Comparison of ENCODE assay signal across 8 cellular contexts in genomic region chr6:149923327-149923986, GRCh38. TPM values are rescaled to one million over a fixed set of nuclear protein-coding genes. Genes with fewer than 3 reads are reported as not detected.
DNase-seq lines count a peak whose midpoint lies in the region; TF ChIP-seq lines count a peak whose summit lies in the region.

No MANE protein-coding gene starts in this region.

- H3K27ac Mint-ChIP-seq in CD14-positive monocyte: peak overlapping the region in 3 of 7 donors; percentile 40 to 59 (median 40)

- WGBS in esophagus muscularis mucosa: 27% methylated on average over 33 of the region's 33 CpGs

- H2AFZ ChIP-seq in osteoblast (ENCODE audit: low read length): peak overlapping the region; percentile 63

- H3K27me3 ChIP-seq in esophagus muscularis mucosa: peaks cover 0 to 16% (median 0%) of the 10 kb centered on the region in 4 donors
- H3K27me3 ChIP-seq in osteoblast (ENCODE audit: insufficient read depth, low read length): no peaks in the 10 kb centered on the region

- H3K9me3 ChIP-seq in esophagus muscularis mucosa (no peaks in the 10 kb centered on the region), osteoblast (ENCODE audit: low read depth, low read length) (no peaks in the 10 kb centered on the region)

- H3K27me3 Mint-ChIP-seq in CD14-positive monocyte (ENCODE audit: low read depth in 3 of 3): peaks cover 69 to 82% (median 74%) of the 10 kb centered on the region in 3 donors

- POLR2A ChIA-PET in RWPE1 (lab: Yijun Ruan, JAX; ENCODE audit: low non-redundant PET): no interaction called here

- H3K36me3 ChIP-seq in esophagus muscularis mucosa (no peaks in the 10 kb centered on the region), osteoblast (ENCODE audit: insufficient read depth, low read length) (no peaks in the 10 kb centered on the region)

- intact Hi-C loops in CD14-positive monocyte (cut with micrococcal nuclease) (loop anchor here in 1 of 2 donors (5.0 to 10.0 kb wide), 2 partner anchors 86 to 199 kb away; no protein-coding TSS in a partner anchor), esophagus muscularis mucosa (cut with DNase I) (no loop called here)

- no peak for TF ChIP-seq POLR2A in esophagus muscularis mucosa (IDR thresholded peaks at IDR 0.05; ENCODE audit: low read depth)

- peak overlapping the region; percentile 54 to 61 (median 56) for H3K4me3 ChIP-seq in esophagus muscularis mucosa
- peak overlapping the region; percentile 70 for H3K4me3 ChIP-seq in osteoblast (ENCODE audit: insufficient read depth, low read length)

- H3K79me2 ChIP-seq in osteoblast (ENCODE audit: insufficient read depth, low read length): no peaks in the 10 kb centered on the region

- H3K27ac ChIP-seq in RWPE1 (peak overlapping the region; percentile 74), esophagus muscularis mucosa (replicated peaks in 1 of 4) (peak overlapping the region in 1 of 4 donors; percentile 15), osteoblast (ENCODE audit: low read depth, low read length) (no peak overlapping the region)

- H3K4me2 ChIP-seq in osteoblast (ENCODE audit: insufficient read depth, low read length): peak overlapping the region; percentile 97

- peak overlapping the region; percentile 78 to 94 for H3K4me3 Mint-ChIP-seq in CD14-positive monocyte

- CTCF ChIA-PET in RWPE1 (lab: Yijun Ruan, JAX): interaction anchor here (0.7 kb wide), 1 partner anchor 13 kb away, joined by 3 read pairs; no protein-coding TSS in a partner anchor

- TF ChIP-seq EP300 in esophagus muscularis mucosa (IDR thresholded peaks at IDR 0.05): no peak

- H4K20me1 ChIP-seq in osteoblast (ENCODE audit: insufficient read depth, low read length): no peaks in the 10 kb centered on the region

- no peak for TF ChIP-seq CTCF in CD14-positive monocyte (IDR thresholded peaks at IDR 0.05)
- TF ChIP-seq CTCF in RWPE1 (conservative IDR thresholded peaks at IDR 0.05; ENCODE audit: low read depth): no peak
- no peak for TF ChIP-seq CTCF in esophagus muscularis mucosa (IDR thresholded peaks at IDR 0.05)
- TF ChIP-seq CTCF in osteoblast (IDR thresholded peaks at IDR 0.05; ENCODE audit: extremely low read depth, low read depth, low read length): no peak

- H3K4me1 Mint-ChIP-seq in CD14-positive monocyte: peaks cover 31% of the 10 kb centered on the region

- H3K9me3 Mint-ChIP-seq in CD14-positive monocyte: peaks cover 0 to 26% (median 16%) of the 10 kb centered on the region in 7 donors

- DNase-seq in CD14-positive monocyte (ENCODE audit: low spot score) (no peak), RWPE1 (ENCODE audit: low spot score) (no peak), esophagus muscularis mucosa (ENCODE audit: extremely low spot score) (no peak), osteoblast (ENCODE audit: insufficient read length, low spot score, missing footprints) (no peak), GOT3 (lab: John Stamatoyannopoulos, UW) (no peak), OCI-M1 (lab: John Stamatoyannopoulos, UW) (no peak), NCI-H1436 treated with DMSO at 0.1 percent for 48 hours (lab: John Stamatoyannopoulos, UW) (no peak)
- no peak for DNase-seq in central memory CD4-positive, alpha-beta T cell

- peaks cover 20 to 39% (median 34%) of the 10 kb centered on the region in 4 donors for H3K4me1 ChIP-seq in esophagus muscularis mucosa
- peaks cover 7% of the 10 kb centered on the region for H3K4me1 ChIP-seq in osteoblast (ENCODE audit: insufficient read depth, low read length)

- H3K36me3 Mint-ChIP-seq in CD14-positive monocyte: peaks cover 8 to 15% of the 10 kb centered on the region in 2 donors

RNA-seq across cellular contexts. Expression of gene RAET1G, which starts 0.5 kb away (rescaled TPM):
- polyA plus RNA-seq in CD14-positive monocyte: not detected
- total RNA-seq in esophagus muscularis mucosa (under 1 TPM in 2 of 4 donors, not detected in 2; 0.29 to 0.32 TPM), osteoblast (1.5 and 1.8 TPM in 2 replicates)

RNA-seq across cellular contexts. Expression of gene ULBP2, which starts 18.4 kb away (rescaled TPM):
- under 1 TPM in 1 of 2 donors, not detected in 1; 0.31 TPM for polyA plus RNA-seq in CD14-positive monocyte
- under 1 TPM in 1 of 4 donors, not detected in 3; 0.39 TPM for total RNA-seq in esophagus muscularis mucosa
- total RNA-seq in osteoblast: 2.5 and 3.2 TPM in 2 replicates

RNA-seq across cellular contexts. Expression of gene RAET1E, which starts 25.5 kb away (rescaled TPM):
- not detected for polyA plus RNA-seq in CD14-positive monocyte
- total RNA-seq in esophagus muscularis mucosa: under 1 TPM in 1 of 4 donors, not detected in 3; 0.29 TPM
- total RNA-seq in osteoblast: 0.36 and 0.88 TPM in 2 replicates

RNA-seq across cellular contexts. Expression of gene ULBP1, which starts 40.3 kb away (rescaled TPM):
- under 1 TPM; 0.06 to 0.09 TPM for polyA plus RNA-seq in CD14-positive monocyte
- total RNA-seq in esophagus muscularis mucosa (under 1 TPM in 1 of 4 donors, not detected in 3; 0.17 TPM), osteoblast (0.72 and 0.88 TPM in 2 replicates)

RNA-seq across cellular contexts. Expression of gene LRP11, which starts 59.3 kb away (rescaled TPM):
- polyA plus RNA-seq in CD14-positive monocyte: under 1 TPM; 0.20 to 0.41 TPM
- total RNA-seq in esophagus muscularis mucosa: 10 to 100 TPM; 15.0 to 29.1 (median 24.0) TPM
- total RNA-seq in osteoblast: 39.4 and 54.2 TPM in 2 replicates
